ENCODE assay signal across 26 cellular contexts in the genomic region with DNA sequence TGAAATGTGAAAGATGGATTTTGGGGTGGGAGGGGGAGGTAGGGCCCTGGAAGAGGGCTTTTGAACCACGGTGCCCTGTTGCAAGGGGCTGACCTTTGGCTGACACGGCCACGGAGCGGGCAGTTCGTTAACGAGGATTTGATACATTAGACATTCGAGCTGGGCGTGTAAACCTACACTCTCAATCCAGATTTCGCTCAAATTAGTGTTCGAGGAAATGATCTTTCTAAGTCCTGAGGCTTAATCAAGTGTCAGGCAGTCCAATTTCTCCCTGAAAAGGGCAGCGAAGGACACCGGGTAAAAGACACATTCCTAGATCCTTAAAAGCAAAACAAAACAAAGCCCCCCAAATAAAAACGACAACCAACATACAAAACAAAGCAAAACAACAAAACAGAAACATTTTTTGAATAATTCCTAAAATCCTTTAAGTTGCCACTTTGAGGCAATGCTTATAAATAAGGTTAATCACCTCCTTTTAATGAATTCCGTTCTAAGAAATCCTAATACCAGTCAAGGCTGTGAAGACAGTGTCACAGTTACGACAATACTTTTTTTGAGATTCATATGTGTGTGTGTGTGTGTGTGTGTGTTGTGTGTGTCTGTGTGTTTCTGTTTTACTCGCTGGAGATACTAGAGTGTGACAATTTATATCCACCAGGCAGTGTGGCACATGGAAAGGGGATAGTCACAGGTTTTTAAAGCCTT. TPM values are rescaled to one million over a fixed set of nuclear protein-coding genes. Genes with fewer than 3 reads are reported as not detected.
DNase-seq lines count a peak whose midpoint lies in the region; ATAC-seq, FAIRE-seq and TF ChIP-seq lines count a peak whose summit lies in the region.
"Had no signal": no experiment of that assay in that cellular context is flagged by ENCODE, and none has a peak within 500 bp of the region (broad histone marks: within the 10 kb centered on the region; RNA-seq: fewer than 3 reads in every experiment).

No MANE protein-coding gene starts in this region.

- TF ChIP-seq POLR2A in endothelial cell of umbilical vein (IDR thresholded peaks at IDR 0.05; ENCODE audit: low read depth, low read length) = no peak

- FAIRE-seq in endothelial cell of umbilical vein (lab: Jason Lieb, UNC) = no peak
- FAIRE-seq: GM18507, K562, kidney, RCC 7860 had no signal

- H3K4me3 ChIP-seq in endothelial cell of umbilical vein (replicated peaks in 1 of 3; ENCODE audit: insufficient read depth in 1 of 3, low read depth in 1 of 3, low read length in 3 of 3) (no peak overlapping the region), osteoblast (ENCODE audit: insufficient read depth, low read length) (no peak overlapping the region)
- H3K4me3 ChIP-seq: K562 had no signal

- H4K20me1 ChIP-seq in endothelial cell of umbilical vein (replicated peaks; ENCODE audit: control insufficient read depth, extremely low read depth, insufficient read depth, low read length) (peaks cover 3% of the 10 kb centered on the region), osteoblast (ENCODE audit: insufficient read depth, low read length) (no peaks in the 10 kb centered on the region)

- TF ChIP-seq CTCF in GM13977 (IDR thresholded peaks at IDR 0.05; ENCODE audit: extremely low read depth, insufficient read depth, missing control alignments) = no peak
- no peak for TF ChIP-seq CTCF in endothelial cell of umbilical vein (IDR thresholded peaks at IDR 0.05; ENCODE audit: extremely low read depth in 1 of 2, insufficient read depth in 1 of 2, low read depth in 1 of 2, low read length in 2 of 2)
- TF ChIP-seq CTCF in osteoblast (IDR thresholded peaks at IDR 0.05; ENCODE audit: extremely low read depth, low read depth, low read length) = no peak

- H2AFZ ChIP-seq in endothelial cell of umbilical vein (ENCODE audit: low read depth, low read length) (no peak overlapping the region), osteoblast (ENCODE audit: low read length) (no peak overlapping the region)

- H3K4me2 ChIP-seq in endothelial cell of umbilical vein (ENCODE audit: insufficient read depth, low read length) = no peak overlapping the region
- no peak overlapping the region for H3K4me2 ChIP-seq in osteoblast (ENCODE audit: insufficient read depth, low read length)

- peak; percentile 15 for DNase-seq in GM13977 (ENCODE audit: low spot score)
- no peak for DNase-seq in endothelial cell of umbilical vein (ENCODE audit: low read depth, low spot score)
- DNase-seq in osteoblast (ENCODE audit: insufficient read length, low spot score, missing footprints) = peak; percentile 66
- DNase-seq in stimulated activated CD4-positive, alpha-beta T cell treated with anti-CD3 and anti-CD28 coated beads, Interleukin-15, amount 100 ng/mL, for 24 hours = no peak
- DNase-seq: activated CD4-positive, alpha-beta T cell treated with anti-CD3 and anti-CD28 coated beads for 4 hours; activated naive CD4-positive, alpha-beta T cell treated with anti-CD3 and anti-CD28 coated beads for 36 hours; CD4-positive, alpha-beta memory T cell; DMS79 treated with DMSO at 0.1 percent for 48 hours; effector memory CD8-positive, alpha-beta T cell; HCEC 1CT; kidney; NCI-H2029; NCI-H446 treated with DMSO at 0.1 percent for 48 hours; NK-92 treated with Interleukin-12 subunit alpha and Interleukin-12 subunit beta, amount 100 ng/mL, for 24 hours; stimulated activated naive CD4-positive, alpha-beta T cell; trophoblast cell had no signal

- POLR2A ChIA-PET in endothelial cell of umbilical vein (lab: Charles Lee) = interaction anchor here (0.6 kb wide), 1 partner anchor 28 kb away, joined by 3 read pairs; no protein-coding TSS in a partner anchor

- H3K27ac ChIP-seq in angular gyrus (ENCODE audit: low read depth, low read length) (peak overlapping the region; percentile 26), endothelial cell of umbilical vein (ENCODE audit: insufficient read depth, low read depth, low read length) (no peak overlapping the region), osteoblast (ENCODE audit: low read depth, low read length) (no peak overlapping the region)
- H3K27ac ChIP-seq: cardiac muscle cell, right atrium auricular region had no signal

- no peaks in the 10 kb centered on the region for H3K9me1 ChIP-seq in endothelial cell of umbilical vein (replicated peaks; ENCODE audit: control insufficient read depth, extremely low read depth, insufficient read depth, low read length)

- H3K36me3 ChIP-seq in endothelial cell of umbilical vein (ENCODE audit: control insufficient read depth in 2 of 2, extremely low read depth in 1 of 2, insufficient read depth in 2 of 2, low read length in 2 of 2) = no peaks in the 10 kb centered on the region
- no peaks in the 10 kb centered on the region for H3K36me3 ChIP-seq in osteoblast (ENCODE audit: insufficient read depth, low read length)
- H3K36me3 ChIP-seq: cardiac muscle cell, right atrium auricular region had no signal

- dilution Hi-C loops in endothelial cell of umbilical vein (cut with MboI; ENCODE audit: extremely low pct_ligation_motif_present, low sequenced_read_pairs) = no loop called here

- no peaks in the 10 kb centered on the region for H3K79me2 ChIP-seq in endothelial cell of umbilical vein (ENCODE audit: control insufficient read depth, insufficient read depth, low read length)
- no peaks in the 10 kb centered on the region for H3K79me2 ChIP-seq in osteoblast (ENCODE audit: insufficient read depth, low read length)

- in situ Hi-C loops in GM13977 (cut with MboI; ENCODE audit: low pct_unique_long_range_greater_than_20kb, low sequenced_read_pairs, unreplicated experiment) = no loop called here

- H3K27me3 ChIP-seq in endothelial cell of umbilical vein (ENCODE audit: control insufficient read depth in 2 of 2, insufficient read depth in 2 of 2, low read length in 2 of 2) (peaks cover 79 to 100% of the 10 kb centered on the region in 2 experiments), osteoblast (ENCODE audit: insufficient read depth, low read length) (peaks cover 92% of the 10 kb centered on the region)

- H3K4me1 ChIP-seq in endothelial cell of umbilical vein (ENCODE audit: control insufficient read depth, extremely low read depth, insufficient read depth, low read length) (peaks cover 4% of the 10 kb centered on the region), osteoblast (ENCODE audit: insufficient read depth, low read length) (no peaks in the 10 kb centered on the region)

- ATAC-seq in GM19395 (IDR thresholded peaks at IDR 0.05; ENCODE audit: unreplicated experiment) (no peak), HG02763 (IDR thresholded peaks at IDR 0.05; ENCODE audit: unreplicated experiment) (no peak), HG02642 (IDR thresholded peaks at IDR 0.05; ENCODE audit: poor library complexity, unreplicated experiment) (no peak)
- ATAC-seq: effector memory CD8-positive, alpha-beta T cell; K562; natural killer cell treated with Interleukin-12 subunit alpha and Interleukin-12 subunit beta and Interleukin-15 and Interleukin-18, amount 100 ng/mL, for 72 hours had no signal

- CTCF ChIA-PET in endothelial cell of umbilical vein (lab: Charles Lee) = interaction anchor here (1.0 to 1.5 kb wide), 3 partner anchors 39 to 194 kb away, joined by 3 to 4 read pairs (median 3); no protein-coding TSS in a partner anchor

- H3K9ac ChIP-seq in endothelial cell of umbilical vein (replicated peaks; ENCODE audit: extremely low read depth, insufficient read depth, low read length) = no peak overlapping the region

- H3K9me3 ChIP-seq in endothelial cell of umbilical vein (replicated peaks; ENCODE audit: control insufficient read depth, insufficient read depth, low read length) (no peaks in the 10 kb centered on the region), osteoblast (ENCODE audit: low read depth, low read length) (peaks cover 3% of the 10 kb centered on the region)
- H3K9me3 ChIP-seq: right atrium auricular region had no signal

- intact Hi-C loops in endothelial cell of umbilical vein (cut with micrococcal nuclease) = no loop called here

- no TSS peak for BruUV-seq in endothelial cell of umbilical vein (replicated peaks; lab: Mats Ljungman, UMichigan)

TF ChIP-seq in endothelial cell of umbilical vein, 7 proteins besides CTCF, POLR2A, EP300 and RAD21:
- TF ChIP-seq, protein P1, sequence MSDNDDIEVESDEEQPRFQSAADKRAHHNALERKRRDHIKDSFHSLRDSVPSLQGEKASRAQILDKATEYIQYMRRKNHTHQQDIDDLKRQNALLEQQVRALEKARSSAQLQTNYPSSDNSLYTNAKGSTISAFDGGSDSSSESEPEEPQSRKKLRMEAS (IDR thresholded peaks at IDR 0.05; ENCODE audit: insufficient read depth, insufficient read length) = no peak
- peak; percentile 2 for TF ChIP-seq EZH2 (IDR thresholded peaks at IDR 0.05; ENCODE audit: borderline replicate concordance, low read depth, low read length, severe bottlenecking)

RNA-seq across cellular contexts. Expression of a gene that starts 13.2 kb away (rescaled TPM):
- total RNA-seq in endothelial cell of umbilical vein (not detected in 2 replicates), osteoblast (2.1 and 3.6 TPM in 2 replicates)
- not detected in 2 replicates for polyA plus RNA-seq in endothelial cell of umbilical vein
- not detected in 2 replicates for polyA plus RNA-seq in endothelial cell of umbilical vein (2011; cell fraction: cytosol; rRNA removed)
- polyA plus RNA-seq in endothelial cell of umbilical vein (2011; cell fraction: nucleus; rRNA removed) = not detected in 2 replicates
- polyA plus RNA-seq in endothelial cell of umbilical vein (2012) = not detected in 2 replicates
- not detected in 2 replicates for polyA minus RNA-seq in endothelial cell of umbilical vein
- polyA minus RNA-seq in endothelial cell of umbilical vein (2011; cell fraction: cytosol; rRNA and poly(A)+ RNA removed) = not detected
- polyA minus RNA-seq in endothelial cell of umbilical vein (2011; cell fraction: nucleus; rRNA and poly(A)+ RNA removed) = not detected in 2 replicates
- total RNA-seq: activated naive CD4-positive, alpha-beta T cell treated with anti-CD3 and anti-CD28 coated beads for 36 hours; cardiac muscle cell; CD4-positive, alpha-beta memory T cell; kidney; natural killer cell treated with Interleukin-12 subunit alpha and Interleukin-12 subunit beta and Interleukin-15 and Interleukin-18, amount 100 ng/mL, for 72 hours had no signal
- polyA plus RNA-seq: CD4-positive, alpha-beta memory T cell had no signal

RNA-seq across cellular contexts. Expression of a gene that starts 16.0 kb away (rescaled TPM):
- total RNA-seq in endothelial cell of umbilical vein = not detected in 2 replicates
- not detected in 2 replicates for polyA plus RNA-seq in endothelial cell of umbilical vein
- not detected in 2 replicates for polyA plus RNA-seq in endothelial cell of umbilical vein (2011; cell fraction: cytosol; rRNA removed)
- polyA plus RNA-seq in endothelial cell of umbilical vein (2011; cell fraction: nucleus; rRNA removed) = not detected in 2 replicates
- not detected in 2 replicates for polyA plus RNA-seq in endothelial cell of umbilical vein (2012)
- not detected in 2 replicates for polyA minus RNA-seq in endothelial cell of umbilical vein
- polyA minus RNA-seq in endothelial cell of umbilical vein (2011; cell fraction: cytosol; rRNA and poly(A)+ RNA removed) = not detected
- not detected in 2 replicates for polyA minus RNA-seq in endothelial cell of umbilical vein (2011; cell fraction: nucleus; rRNA and poly(A)+ RNA removed)
- total RNA-seq in osteoblast = 0.29 and 0.72 TPM in 2 replicates
- total RNA-seq: activated naive CD4-positive, alpha-beta T cell treated with anti-CD3 and anti-CD28 coated beads for 36 hours; cardiac muscle cell; CD4-positive, alpha-beta memory T cell; K562; kidney; natural killer cell treated with Interleukin-12 subunit alpha and Interleukin-12 subunit beta and Interleukin-15 and Interleukin-18, amount 100 ng/mL, for 72 hours; right atrium auricular region had no signal
- polyA plus RNA-seq: cardiac muscle cell; CD4-positive, alpha-beta memory T cell; K562 had no signal

Comparison
In these comparisons a context has a peak if more than half of its experiments do, and no peak if none do; other contexts are left out.
1. DNase-seq: peak in GM13977 (single experiment) and osteoblast (single experiment); none in endothelial cell of umbilical vein (single experiment) and stimulated activated CD4-positive, alpha-beta T cell treated with anti-CD3 and anti-CD28 coated beads, Interleukin-15, amount 100 ng/mL, for 24 hours (single experiment).